Comparison of ENCODE assay signal across 11 cellular contexts in genomic region chr9:1222511-1222910, GRCh38.
"Had no signal": no experiment of that assay in that cellular context is flagged by ENCODE, and none has a peak within 500 bp of the region (broad histone marks: within the 10 kb centered on the region; RNA-seq: fewer than 3 reads in every experiment).

No MANE protein-coding gene starts in this region.

- DNase-seq: activated CD4-positive, alpha-beta T cell treated with anti-CD3 and anti-CD28 coated beads, Interleukin-2, amount 50 U/mL, for 4 hours; activated gamma-delta T cell; activated T-cell treated with anti-CD3 and anti-CD28 coated beads, Interleukin-2, amount 50 U/mL, for 4 hours; glutamatergic neuron; mucosa of descending colon; naive thymus-derived CD8-positive, alpha-beta T cell; posterior cingulate gyrus; stimulated activated naive B cell treated with anti-CD40 and anti-IgM and Interleukin-4, amounts not matched to agents 10 μg/mL and 1 μg/mL and 100 μg/mL, for 72 hours; transverse colon had no signal

- H3K36me3 ChIP-seq: right atrium auricular region, transverse colon had no signal

- H3K27me3 ChIP-seq: right atrium auricular region, transverse colon had no signal

- H3K4me3 ChIP-seq: mucosa of descending colon, right atrium auricular region, transverse colon had no signal

- ATAC-seq: activated CD4-positive, CD25-positive, alpha-beta regulatory T cell treated with anti-CD3 and anti-CD28 coated beads, Interleukin-2, amount 50 U/mL, for 24 hours; activated T-cell treated with anti-CD3 and anti-CD28 coated beads, Interleukin-2, amount 50 U/mL, for 4 hours; mucosa of descending colon; naive thymus-derived CD8-positive, alpha-beta T cell; stimulated activated naive B cell treated with anti-CD40 and anti-IgM and Interleukin-4, amounts not matched to agents 10 μg/mL and 1 μg/mL and 100 μg/mL, for 72 hours had no signal
